Comparison of ENCODE assay signal across 2 cellular contexts in the genomic region with DNA sequence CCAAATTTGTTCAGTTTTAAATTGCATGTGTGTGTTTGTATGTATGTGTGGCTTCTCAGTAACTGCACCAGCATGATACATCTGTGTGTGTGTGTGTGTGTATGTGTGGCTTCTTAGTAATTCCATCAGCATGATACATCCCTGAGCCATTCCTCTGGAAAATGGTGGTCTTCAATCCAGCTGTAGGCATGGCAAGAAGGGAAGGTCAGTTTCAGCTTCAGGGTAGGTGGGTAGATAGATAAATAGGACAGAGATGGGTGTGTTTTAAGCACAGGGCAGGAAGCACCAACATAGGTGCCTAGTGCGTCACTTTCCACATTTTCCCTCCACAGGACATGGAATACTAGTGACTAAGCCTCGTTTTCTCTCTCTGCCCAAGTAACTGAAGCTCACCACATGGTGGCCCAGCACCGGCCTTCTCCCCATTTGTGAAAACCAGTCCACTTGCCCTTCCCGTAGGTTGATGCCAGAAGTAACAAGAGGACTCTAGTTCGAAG.
TF ChIP-seq lines count a peak whose summit lies in the region.

No MANE protein-coding gene starts in this region.

TF ChIP-seq in GM23338, 12 proteins besides CTCF, POLR2A, EP300 and RAD21 (continued from another document and continues in another):
- TF ChIP-seq ETS1 (IDR thresholded peaks at IDR 0.05) (no peak), ZNF114 (CRISPR knock-in tag; IDR thresholded peaks at IDR 0.05) (no peak), CREB1 (CRISPR knock-in tag; IDR thresholded peaks at IDR 0.05; ENCODE audit: low read depth) (no peak), ZNF331 (CRISPR knock-in tag; IDR thresholded peaks at IDR 0.05; ENCODE audit: low read depth) (no peak), POLR2AphosphoS5 (IDR thresholded peaks at IDR 0.05; ENCODE audit: low read depth) (no peak), JUNB (IDR thresholded peaks at IDR 0.05; ENCODE audit: unreplicated experiment) (no peak), NANOG (IDR thresholded peaks at IDR 0.05; ENCODE audit: borderline replicate concordance) (no peak), STAT1 (IDR thresholded peaks at IDR 0.05; ENCODE audit: unreplicated experiment) (no peak)
- TF ChIP-seq, protein P1, sequence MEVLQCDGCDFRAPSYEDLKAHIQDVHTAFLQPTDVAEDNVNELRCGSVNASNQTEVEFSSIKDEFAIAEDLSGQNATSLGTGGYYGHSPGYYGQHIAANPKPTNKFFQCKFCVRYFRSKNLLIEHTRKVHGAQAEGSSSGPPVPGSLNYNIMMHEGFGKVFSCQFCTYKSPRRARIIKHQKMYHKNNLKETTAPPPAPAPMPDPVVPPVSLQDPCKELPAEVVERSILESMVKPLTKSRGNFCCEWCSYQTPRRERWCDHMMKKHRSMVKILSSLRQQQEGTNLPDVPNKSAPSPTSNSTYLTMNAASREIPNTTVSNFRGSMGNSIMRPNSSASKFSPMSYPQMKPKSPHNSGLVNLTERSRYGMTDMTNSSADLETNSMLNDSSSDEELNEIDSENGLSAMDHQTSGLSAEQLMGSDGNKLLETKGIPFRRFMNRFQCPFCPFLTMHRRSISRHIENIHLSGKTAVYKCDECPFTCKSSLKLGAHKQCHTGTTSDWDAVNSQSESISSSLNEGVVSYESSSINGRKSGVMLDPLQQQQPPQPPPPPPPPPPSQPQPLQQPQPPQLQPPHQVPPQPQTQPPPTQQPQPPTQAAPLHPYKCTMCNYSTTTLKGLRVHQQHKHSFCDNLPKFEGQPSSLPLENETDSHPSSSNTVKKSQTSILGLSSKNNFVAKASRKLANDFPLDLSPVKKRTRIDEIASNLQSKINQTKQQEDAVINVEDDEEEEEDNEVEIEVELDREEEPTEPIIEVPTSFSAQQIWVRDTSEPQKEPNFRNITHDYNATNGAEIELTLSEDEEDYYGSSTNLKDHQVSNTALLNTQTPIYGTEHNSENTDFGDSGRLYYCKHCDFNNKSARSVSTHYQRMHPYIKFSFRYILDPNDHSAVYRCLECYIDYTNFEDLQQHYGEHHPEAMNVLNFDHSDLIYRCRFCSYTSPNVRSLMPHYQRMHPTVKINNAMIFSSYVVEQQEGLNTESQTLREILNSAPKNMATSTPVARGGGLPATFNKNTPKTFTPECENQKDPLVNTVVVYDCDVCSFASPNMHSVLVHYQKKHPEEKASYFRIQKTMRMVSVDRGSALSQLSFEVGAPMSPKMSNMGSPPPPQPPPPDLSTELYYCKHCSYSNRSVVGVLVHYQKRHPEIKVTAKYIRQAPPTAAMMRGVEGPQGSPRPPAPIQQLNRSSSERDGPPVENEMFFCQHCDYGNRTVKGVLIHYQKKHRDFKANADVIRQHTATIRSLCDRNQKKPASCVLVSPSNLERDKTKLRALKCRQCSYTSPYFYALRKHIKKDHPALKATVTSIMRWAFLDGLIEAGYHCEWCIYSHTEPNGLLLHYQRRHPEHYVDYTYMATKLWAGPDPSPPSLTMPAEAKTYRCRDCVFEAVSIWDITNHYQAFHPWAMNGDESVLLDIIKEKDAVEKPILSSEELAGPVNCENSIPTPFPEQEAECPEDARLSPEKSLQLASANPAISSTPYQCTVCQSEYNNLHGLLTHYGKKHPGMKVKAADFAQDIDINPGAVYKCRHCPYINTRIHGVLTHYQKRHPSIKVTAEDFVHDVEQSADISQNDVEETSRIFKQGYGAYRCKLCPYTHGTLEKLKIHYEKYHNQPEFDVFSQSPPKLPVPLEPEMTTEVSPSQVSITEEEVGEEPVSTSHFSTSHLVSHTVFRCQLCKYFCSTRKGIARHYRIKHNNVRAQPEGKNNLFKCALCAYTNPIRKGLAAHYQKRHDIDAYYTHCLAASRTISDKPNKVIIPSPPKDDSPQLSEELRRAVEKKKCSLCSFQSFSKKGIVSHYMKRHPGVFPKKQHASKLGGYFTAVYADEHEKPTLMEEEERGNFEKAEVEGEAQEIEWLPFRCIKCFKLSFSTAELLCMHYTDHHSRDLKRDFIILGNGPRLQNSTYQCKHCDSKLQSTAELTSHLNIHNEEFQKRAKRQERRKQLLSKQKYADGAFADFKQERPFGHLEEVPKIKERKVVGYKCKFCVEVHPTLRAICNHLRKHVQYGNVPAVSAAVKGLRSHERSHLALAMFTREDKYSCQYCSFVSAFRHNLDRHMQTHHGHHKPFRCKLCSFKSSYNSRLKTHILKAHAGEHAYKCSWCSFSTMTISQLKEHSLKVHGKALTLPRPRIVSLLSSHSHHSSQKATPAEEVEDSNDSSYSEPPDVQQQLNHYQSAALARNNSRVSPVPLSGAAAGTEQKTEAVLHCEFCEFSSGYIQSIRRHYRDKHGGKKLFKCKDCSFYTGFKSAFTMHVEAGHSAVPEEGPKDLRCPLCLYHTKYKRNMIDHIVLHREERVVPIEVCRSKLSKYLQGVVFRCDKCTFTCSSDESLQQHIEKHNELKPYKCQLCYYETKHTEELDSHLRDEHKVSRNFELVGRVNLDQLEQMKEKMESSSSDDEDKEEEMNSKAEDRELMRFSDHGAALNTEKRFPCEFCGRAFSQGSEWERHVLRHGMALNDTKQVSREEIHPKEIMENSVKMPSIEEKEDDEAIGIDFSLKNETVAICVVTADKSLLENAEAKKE (CRISPR knock-in tag; IDR thresholded peaks at IDR 0.05), result no peak
- TF ChIP-seq, protein P2, sequence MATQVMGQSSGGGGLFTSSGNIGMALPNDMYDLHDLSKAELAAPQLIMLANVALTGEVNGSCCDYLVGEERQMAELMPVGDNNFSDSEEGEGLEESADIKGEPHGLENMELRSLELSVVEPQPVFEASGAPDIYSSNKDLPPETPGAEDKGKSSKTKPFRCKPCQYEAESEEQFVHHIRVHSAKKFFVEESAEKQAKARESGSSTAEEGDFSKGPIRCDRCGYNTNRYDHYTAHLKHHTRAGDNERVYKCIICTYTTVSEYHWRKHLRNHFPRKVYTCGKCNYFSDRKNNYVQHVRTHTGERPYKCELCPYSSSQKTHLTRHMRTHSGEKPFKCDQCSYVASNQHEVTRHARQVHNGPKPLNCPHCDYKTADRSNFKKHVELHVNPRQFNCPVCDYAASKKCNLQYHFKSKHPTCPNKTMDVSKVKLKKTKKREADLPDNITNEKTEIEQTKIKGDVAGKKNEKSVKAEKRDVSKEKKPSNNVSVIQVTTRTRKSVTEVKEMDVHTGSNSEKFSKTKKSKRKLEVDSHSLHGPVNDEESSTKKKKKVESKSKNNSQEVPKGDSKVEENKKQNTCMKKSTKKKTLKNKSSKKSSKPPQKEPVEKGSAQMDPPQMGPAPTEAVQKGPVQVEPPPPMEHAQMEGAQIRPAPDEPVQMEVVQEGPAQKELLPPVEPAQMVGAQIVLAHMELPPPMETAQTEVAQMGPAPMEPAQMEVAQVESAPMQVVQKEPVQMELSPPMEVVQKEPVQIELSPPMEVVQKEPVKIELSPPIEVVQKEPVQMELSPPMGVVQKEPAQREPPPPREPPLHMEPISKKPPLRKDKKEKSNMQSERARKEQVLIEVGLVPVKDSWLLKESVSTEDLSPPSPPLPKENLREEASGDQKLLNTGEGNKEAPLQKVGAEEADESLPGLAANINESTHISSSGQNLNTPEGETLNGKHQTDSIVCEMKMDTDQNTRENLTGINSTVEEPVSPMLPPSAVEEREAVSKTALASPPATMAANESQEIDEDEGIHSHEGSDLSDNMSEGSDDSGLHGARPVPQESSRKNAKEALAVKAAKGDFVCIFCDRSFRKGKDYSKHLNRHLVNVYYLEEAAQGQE (IDR thresholded peaks at IDR 0.05; ENCODE audit: unreplicated experiment), result no peak

TF ChIP-seq in endothelial cell of umbilical vein, 7 proteins besides CTCF, POLR2A, EP300 and RAD21 (continued from another document):
- TF ChIP-seq POLR2AphosphoS5 (IDR thresholded peaks at IDR 0.05; ENCODE audit: insufficient read depth, low read depth, low read length) (no peak), MYC (IDR thresholded peaks at IDR 0.05; ENCODE audit: low read depth, low read length) (no peak), EZH2 (IDR thresholded peaks at IDR 0.05; ENCODE audit: borderline replicate concordance, low read depth, low read length, severe bottlenecking) (no peak), GATA2 (IDR thresholded peaks at IDR 0.05; ENCODE audit: insufficient read depth, insufficient read length, low read depth, low read length) (no peak), JUN (IDR thresholded peaks at IDR 0.05; ENCODE audit: borderline replicate concordance, insufficient read depth, insufficient read length, low read depth) (no peak)
